In the genomic region with DNA sequence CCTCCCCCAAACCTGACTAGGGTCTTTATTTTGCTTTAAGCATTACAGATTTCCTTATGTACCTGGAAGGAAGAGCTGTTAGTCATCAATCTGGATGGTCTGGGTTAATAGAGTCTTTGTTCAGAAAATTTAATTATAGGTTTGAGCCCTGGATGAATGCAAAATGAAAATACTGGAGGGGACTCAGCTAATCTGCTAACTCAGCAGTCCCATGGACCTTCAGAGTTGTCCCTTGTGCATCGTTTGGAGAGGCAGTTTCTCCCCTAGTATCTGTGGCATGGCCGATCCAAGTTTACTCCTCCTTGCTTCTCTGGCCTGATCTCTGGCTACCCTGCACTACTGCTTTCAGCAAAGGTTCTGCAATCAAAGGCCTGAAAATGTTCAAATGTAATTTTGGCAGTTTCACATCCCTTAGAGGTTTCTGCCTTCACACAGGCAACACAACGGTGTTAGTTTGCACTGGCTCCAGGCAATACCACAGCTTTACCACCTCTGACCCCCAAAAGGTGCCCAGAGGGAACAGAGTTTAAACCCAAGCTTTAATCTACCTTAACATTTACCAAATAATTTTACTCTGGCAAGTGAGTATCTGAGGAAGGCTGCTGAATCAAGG, we compare ENCODE assay signal across 10 cellular contexts.
DNase-seq lines count a peak whose midpoint lies in the region; ATAC-seq and TF ChIP-seq lines count a peak whose summit lies in the region.
"Had no signal": no experiment of that assay in that cellular context is flagged by ENCODE, and none has a peak within 500 bp of the region (broad histone marks: within the 10 kb centered on the region; RNA-seq: fewer than 3 reads in every experiment).

No MANE protein-coding gene starts in this region.

- H3K9me3 ChIP-seq in ascending aorta: no peaks in the 10 kb centered on the region

- H3K27me3 Mint-ChIP-seq in type B pancreatic cell: no peaks in the 10 kb centered on the region
- no peaks in the 10 kb centered on the region for H3K27me3 Mint-ChIP-seq in activated CD4-positive, alpha-beta T cell treated with anti-CD3 and anti-CD28 coated beads, Interleukin-2, amount 10 ng/mL, durations not matched to agents 7 days and 5 days

- H3K4me3 ChIP-seq in ascending aorta: no peak overlapping the region
- H3K4me3 ChIP-seq in brain microvascular endothelial cell (ENCODE audit: low read depth, low read length): no peak overlapping the region
- H3K4me3 ChIP-seq: dorsolateral prefrontal cortex had no signal

- intact Hi-C loops in ascending aorta (cut with DNase I): loop anchor here (5.0 kb wide), 1 partner anchor 34 kb away; no protein-coding TSS in a partner anchor

- DNase-seq in SKM-1 treated with dmso at 0.1 percent for 144 hours (lab: John Stamatoyannopoulos, UW; ENCODE audit: unreplicated experiment) (peak; percentile 21), SKM-1 (lab: John Stamatoyannopoulos, UW; ENCODE audit: unreplicated experiment) (no peak), ascending aorta (ENCODE audit: low spot score in 2 of 2) (no peak), type B pancreatic cell (ENCODE audit: extremely low spot score, unreplicated experiment) (no peak), brain microvascular endothelial cell (no peak), NCI-H187 treated with DMSO at 0.1 percent for 48 hours (lab: John Stamatoyannopoulos, UW) (no peak)
- no peak for DNase-seq in activated CD4-positive, alpha-beta T cell treated with anti-CD3 and anti-CD28 coated beads, Interleukin-2, amount 10 ng/mL, durations not matched to agents 7 days and 5 days
- DNase-seq: dorsolateral prefrontal cortex, nucleus accumbens had no signal

- H3K4me1 ChIP-seq in ascending aorta: peaks cover 7 to 75% of the 10 kb centered on the region in 2 donors

- no peaks in the 10 kb centered on the region for H3K27me3 ChIP-seq in ascending aorta
- no peaks in the 10 kb centered on the region for H3K27me3 ChIP-seq in brain microvascular endothelial cell (replicated peaks)
- H3K27me3 ChIP-seq: dorsolateral prefrontal cortex had no signal

- CTCF ChIA-PET in activated CD4-positive, alpha-beta T cell treated with anti-CD3 and anti-CD28 coated beads, Interleukin-2, amount 10 ng/mL, durations not matched to agents 7 days and 5 days (lab: Charles Lee): interaction anchor here (1.0 to 1.2 kb wide), 2 partner anchors 9 to 17 kb away, joined by 3 read pairs; no protein-coding TSS in a partner anchor

- H3K4me3 Mint-ChIP-seq in type B pancreatic cell: peak overlapping the region; percentile 42
- H3K4me3 Mint-ChIP-seq in activated CD4-positive, alpha-beta T cell treated with anti-CD3 and anti-CD28 coated beads, Interleukin-2, amount 10 ng/mL, durations not matched to agents 7 days and 5 days: no peak overlapping the region

- peak overlapping the region; percentile 90 for H3K27ac Mint-ChIP-seq in type B pancreatic cell
- no peak overlapping the region for H3K27ac Mint-ChIP-seq in activated CD4-positive, alpha-beta T cell treated with anti-CD3 and anti-CD28 coated beads, Interleukin-2, amount 10 ng/mL, durations not matched to agents 7 days and 5 days

- H3K36me3 ChIP-seq in ascending aorta (no peaks in the 10 kb centered on the region), brain microvascular endothelial cell (replicated peaks) (no peaks in the 10 kb centered on the region)

- in situ Hi-C loops in brain microvascular endothelial cell (cut with HindIII; ENCODE audit: low pct_ligation_motif_present, low sequenced_read_pairs): no loop called here

- no peaks in the 10 kb centered on the region for H3K9me3 Mint-ChIP-seq in type B pancreatic cell
- H3K9me3 Mint-ChIP-seq in activated CD4-positive, alpha-beta T cell treated with anti-CD3 and anti-CD28 coated beads, Interleukin-2, amount 10 ng/mL, durations not matched to agents 7 days and 5 days: no peaks in the 10 kb centered on the region

- peaks cover 70% of the 10 kb centered on the region for H3K4me1 Mint-ChIP-seq in type B pancreatic cell (ENCODE audit: unreplicated experiment)
- H3K4me1 Mint-ChIP-seq in activated CD4-positive, alpha-beta T cell treated with anti-CD3 and anti-CD28 coated beads, Interleukin-2, amount 10 ng/mL, durations not matched to agents 7 days and 5 days: peaks cover 28% of the 10 kb centered on the region

- H3K27ac ChIP-seq in ascending aorta (peak overlapping the region; percentile 67 to 68), brain microvascular endothelial cell (no peak overlapping the region)

- no peak for TF ChIP-seq CTCF in ascending aorta (IDR thresholded peaks at IDR 0.05)
- no peak for TF ChIP-seq CTCF in type B pancreatic cell (conservative IDR thresholded peaks at IDR 0.05)
- no peak for TF ChIP-seq CTCF in brain microvascular endothelial cell (IDR thresholded peaks at IDR 0.05; ENCODE audit: low read depth, low read length, missing control alignments)

- POLR2A ChIA-PET in activated CD4-positive, alpha-beta T cell treated with anti-CD3 and anti-CD28 coated beads, Interleukin-2, amount 10 ng/mL, durations not matched to agents 7 days and 5 days (lab: Charles Lee): no interaction called here

- ATAC-seq in HG03135 (IDR thresholded peaks at IDR 0.05; ENCODE audit: unreplicated experiment): peak; percentile 87

- peaks cover 17% of the 10 kb centered on the region for H3K36me3 Mint-ChIP-seq in type B pancreatic cell
- peaks cover 21% of the 10 kb centered on the region for H3K36me3 Mint-ChIP-seq in activated CD4-positive, alpha-beta T cell treated with anti-CD3 and anti-CD28 coated beads, Interleukin-2, amount 10 ng/mL, durations not matched to agents 7 days and 5 days (ENCODE audit: low read depth)
